ENCODE assay signal across 8 cellular contexts in the genomic region with DNA sequence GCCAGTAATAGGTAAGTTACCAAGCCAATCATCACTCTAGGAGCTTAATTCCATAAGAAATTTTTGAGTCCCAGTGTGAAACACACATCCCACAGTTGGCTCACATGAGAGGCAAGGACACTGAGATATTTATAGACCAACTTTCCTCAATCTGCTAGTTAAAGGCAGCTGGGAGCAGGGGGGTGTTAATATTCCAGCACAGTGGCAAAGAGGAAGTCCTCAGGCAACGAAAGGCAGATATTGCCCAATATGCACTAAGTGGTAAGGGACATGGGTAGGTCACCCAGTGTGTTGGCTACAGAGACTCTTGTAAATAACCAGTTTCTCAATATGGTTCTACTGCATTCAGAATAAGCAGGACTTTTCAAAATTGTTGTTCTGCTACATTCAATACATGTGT.
DNase-seq lines count a peak whose midpoint lies in the region; ATAC-seq, FAIRE-seq and TF ChIP-seq lines count a peak whose summit lies in the region.
"Had no signal": no experiment of that assay in that cellular context is flagged by ENCODE, and none has a peak within 500 bp of the region (broad histone marks: within the 10 kb centered on the region; RNA-seq: fewer than 3 reads in every experiment).

No MANE protein-coding gene starts in this region.

- intact Hi-C loops in HCT116 (cut with micrococcal nuclease) (no loop called here), heart right ventricle (cut with DNase I) (no loop called here), kidney (cut with DNase I) (no loop called here)

- H3K27ac ChIP-seq in HCT116 (ENCODE audit: low read depth, low read length) (no peak overlapping the region), heart right ventricle (peak overlapping the region in 9 of 10 donors; percentile 12 to 71 (median 45)), smooth muscle cell (ENCODE audit: low read depth) (peak overlapping the region; percentile 78), kidney (ENCODE audit: low read depth in 2 of 2, low read length in 2 of 2) (no peak overlapping the region)

- POLR2A ChIA-PET in HCT116 (lab: Charles Lee), result no interaction called here

- no peak for TF ChIP-seq RAD21 in HCT116 (IDR thresholded peaks at IDR 0.05; ENCODE audit: low read depth)

- DNase-seq in HCT116 (ENCODE audit: low read depth, low spot score) (no peak), SKM-1 (lab: John Stamatoyannopoulos, UW; ENCODE audit: unreplicated experiment) (peak; percentile 79), heart right ventricle (peak in 1 of 2 donors; percentile 37), smooth muscle cell (lab: John Stamatoyannopoulos, UW; ENCODE audit: unreplicated experiment) (no peak), kidney (no peak), GDM1 (lab: John Stamatoyannopoulos, UW) (no peak)
- DNase-seq: NCI-H2081 had no signal

- H3K36me3 ChIP-seq in HCT116 (ENCODE audit: control insufficient read depth in 1 of 2, insufficient read depth in 2 of 2, low read length in 2 of 2) (peaks cover 9 to 27% of the 10 kb centered on the region in 2 experiments), heart right ventricle (peaks cover 0 to 100% (median 44%) of the 10 kb centered on the region in 9 donors), smooth muscle cell (ENCODE audit: low read depth) (peaks cover 5% of the 10 kb centered on the region), kidney (ENCODE audit: control insufficient read depth in 1 of 2, insufficient read depth in 2 of 2, low read length in 2 of 2) (peaks cover 3 to 34% of the 10 kb centered on the region in 2 donors)

- H3K27me3 ChIP-seq in HCT116 (ENCODE audit: insufficient read depth, low read length) (no peaks in the 10 kb centered on the region), heart right ventricle (no peaks in the 10 kb centered on the region), smooth muscle cell (ENCODE audit: low read depth) (no peaks in the 10 kb centered on the region)

- peaks cover 0 to 11% of the 10 kb centered on the region in 2 experiments; a peak in 1 of 4 replicates for H3K4me1 ChIP-seq in HCT116 (ENCODE audit: control insufficient read depth in 1 of 2, insufficient read depth in 2 of 2, low read length in 2 of 2)
- H3K4me1 ChIP-seq in heart right ventricle, result peaks cover 0 to 28% (median 15%) of the 10 kb centered on the region in 9 donors
- H3K4me1 ChIP-seq in smooth muscle cell (ENCODE audit: low read depth), result peaks cover 16% of the 10 kb centered on the region
- H3K4me1 ChIP-seq in kidney (ENCODE audit: control insufficient read depth in 1 of 2, insufficient read depth in 1 of 2, low read depth in 1 of 2, low read length in 2 of 2), result no peaks in the 10 kb centered on the region

- TF ChIP-seq CTCF in HCT116 (IDR thresholded peaks at IDR 0.05 in 2 of 3, conservative IDR thresholded peaks at IDR 0.05 in 1 of 3; ENCODE audit: borderline replicate concordance in 1 of 3, insufficient read depth in 1 of 3, low read depth in 2 of 3, low read length in 2 of 3) (no peak), heart right ventricle (IDR thresholded peaks at IDR 0.05) (no peak), smooth muscle cell (IDR thresholded peaks at IDR 0.05; ENCODE audit: borderline replicate concordance, insufficient read depth, poor library complexity, severe bottlenecking) (no peak), kidney (IDR thresholded peaks at IDR 0.05; ENCODE audit: borderline replicate concordance, extremely low read depth, insufficient read depth) (no peak)

- no peak for FAIRE-seq in kidney (lab: Jason Lieb, UNC)

- no peak overlapping the region for H3K9ac ChIP-seq in HCT116 (ENCODE audit: low read length)
- peak overlapping the region; percentile 18 for H3K9ac ChIP-seq in smooth muscle cell (ENCODE audit: low read depth)
- H3K9ac ChIP-seq in kidney (ENCODE audit: low read length in 2 of 2), result no peak overlapping the region

- H2AFZ ChIP-seq in HCT116 (ENCODE audit: low read depth, low read length, poor library complexity, severe bottlenecking) (no peak overlapping the region), smooth muscle cell (ENCODE audit: low read depth) (no peak overlapping the region)

- RAD21 ChIA-PET in HCT116 (lab: Charles Lee; ENCODE audit: low non-redundant PET in 1 of 2, low total read pairs in 2 of 2, uncharacterized antibody in 2 of 2, unreplicated experiment in 2 of 2), result no interaction called here

- WGBS in heart right ventricle, 2 donors, result 31 to 33% methylated on average over 1 of the region's 1 CpG
- WGBS in smooth muscle cell (ENCODE audit: low lambda C conversion rate), result 11% methylated on average over 1 of the region's 1 CpG

- H3K79me2 ChIP-seq in HCT116 (ENCODE audit: insufficient read depth, low read length) (no peaks in the 10 kb centered on the region), smooth muscle cell (ENCODE audit: low read depth) (no peaks in the 10 kb centered on the region)

- H3K4me2 ChIP-seq in HCT116 (ENCODE audit: low read length) (peak overlapping the region; percentile 5; the same call in 1 of the 2 replicates), smooth muscle cell (peak overlapping the region; percentile 71)

- ATAC-seq in HCT116 (peak; percentile 53), heart right ventricle (peak; percentile 62 to 98 (median 92)), GM21526 (IDR thresholded peaks at IDR 0.05; ENCODE audit: low FRiP score, unreplicated experiment) (no peak)

- BruUV-seq in HCT116 (replicated peaks; lab: Mats Ljungman, UMichigan), result no TSS peak

- H4K20me1 ChIP-seq in HCT116 (ENCODE audit: insufficient read depth) (0 out of 2 replicates have a peak, but pooled peaks cover 4% of the 10 kb centered on the region), smooth muscle cell (ENCODE audit: low read depth) (peaks cover 19% of the 10 kb centered on the region)

- no peak for TF ChIP-seq POLR2A in HCT116 (IDR thresholded peaks at IDR 0.05; ENCODE audit: borderline replicate concordance, extremely low read depth, insufficient read depth, insufficient read length)

- H3K9me3 ChIP-seq in HCT116 (ENCODE audit: control insufficient read depth in 1 of 2, insufficient read depth in 1 of 2, low read depth in 1 of 2, low read length in 2 of 2), result no peaks in the 10 kb centered on the region
- no peaks in the 10 kb centered on the region for H3K9me3 ChIP-seq in heart right ventricle
- H3K9me3 ChIP-seq in smooth muscle cell (replicated peaks; ENCODE audit: low read depth), result no peaks in the 10 kb centered on the region
- no peaks in the 10 kb centered on the region for H3K9me3 ChIP-seq in kidney (ENCODE audit: control insufficient read depth in 1 of 2, low read length in 2 of 2)

- no peaks in the 10 kb centered on the region for H3K9me2 ChIP-seq in HCT116 (ENCODE audit: insufficient read depth)

- CTCF ChIA-PET in HCT116 (lab: Charles Lee), result interaction anchor here (2.6 kb wide), 1 partner anchor 10 kb away, joined by 14 read pairs; no protein-coding TSS in a partner anchor

- peaks cover 35% of the 10 kb centered on the region for H3F3A ChIP-seq in smooth muscle cell (ENCODE audit: low read depth)

- H3K4me3 ChIP-seq in HCT116 (replicated peaks in 1 of 2; ENCODE audit: low read depth in 1 of 2, low read length in 2 of 2) (no peak overlapping the region), heart right ventricle (no peak overlapping the region), smooth muscle cell (no peak overlapping the region), kidney (ENCODE audit: low read length in 2 of 2) (no peak overlapping the region)

TF ChIP-seq in HCT116, 20 proteins besides CTCF, POLR2A, EP300 and RAD21:
- TF ChIP-seq SRF (IDR thresholded peaks at IDR 0.05; ENCODE audit: low read depth), result no peak
- no peak for TF ChIP-seq CEBPB (IDR thresholded peaks at IDR 0.05; ENCODE audit: low read depth)
- TF ChIP-seq ELF1 (IDR thresholded peaks at IDR 0.05; ENCODE audit: borderline replicate concordance, low read depth), result no peak
- TF ChIP-seq EZH2 (IDR thresholded peaks at IDR 0.05), result no peak
- TF ChIP-seq, protein P1, sequence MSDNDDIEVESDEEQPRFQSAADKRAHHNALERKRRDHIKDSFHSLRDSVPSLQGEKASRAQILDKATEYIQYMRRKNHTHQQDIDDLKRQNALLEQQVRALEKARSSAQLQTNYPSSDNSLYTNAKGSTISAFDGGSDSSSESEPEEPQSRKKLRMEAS (IDR thresholded peaks at IDR 0.05), result no peak
- no peak for TF ChIP-seq SIN3A (IDR thresholded peaks at IDR 0.05; ENCODE audit: low read depth)
- no peak for TF ChIP-seq SP1 (IDR thresholded peaks at IDR 0.05; ENCODE audit: low read depth)
- TF ChIP-seq FOSL1 (IDR thresholded peaks at IDR 0.05; ENCODE audit: low read depth), result no peak
- TF ChIP-seq, protein P2, sequence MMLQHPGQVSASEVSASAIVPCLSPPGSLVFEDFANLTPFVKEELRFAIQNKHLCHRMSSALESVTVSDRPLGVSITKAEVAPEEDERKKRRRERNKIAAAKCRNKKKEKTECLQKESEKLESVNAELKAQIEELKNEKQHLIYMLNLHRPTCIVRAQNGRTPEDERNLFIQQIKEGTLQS (IDR thresholded peaks at IDR 0.05), result no peak

Comparison
In these comparisons a context has a peak if more than half of its experiments do, and no peak if none do; other contexts are left out.
1. H3K27ac ChIP-seq: peak in heart right ventricle (9 of 10) and smooth muscle cell (single experiment); none in HCT116 (single experiment) and kidney (0 of 2).